24 cellular contexts compared by ENCODE assay signal in genomic region chr11:39724404-39724803, GRCh38.
A peak's percentile ranks its signal among the peaks of the same experiment; 100 is the strongest.
DNase-seq lines count a peak whose midpoint lies in the region; ATAC-seq, FAIRE-seq and TF ChIP-seq lines count a peak whose summit lies in the region.
"Had no signal": no experiment of that assay in that cellular context is flagged by ENCODE, and none has a peak within 500 bp of the region (broad histone marks: within the 10 kb centered on the region; RNA-seq: fewer than 3 reads in every experiment).

No MANE protein-coding gene starts in this region.

- TF ChIP-seq EP300 in H1 (IDR thresholded peaks at IDR 0.05; ENCODE audit: borderline replicate concordance in 1 of 2, low read depth in 2 of 2, low read length in 2 of 2) = no peak

- no peak overlapping the region for H2AK5ac ChIP-seq in H1 (ENCODE audit: low read depth, low read length)

- H3K9ac ChIP-seq in OCI-LY3 (ENCODE audit: low read length) = no peak overlapping the region
- no peak overlapping the region for H3K9ac ChIP-seq in H1 (replicated peaks in 1 of 4; ENCODE audit: extremely low read depth in 1 of 4, low read depth in 3 of 4, low read length in 3 of 4)

- H3K4me3 ChIP-seq in OCI-LY3 (ENCODE audit: low read length) = no peak overlapping the region
- no peak overlapping the region for H3K4me3 ChIP-seq in H1 (ENCODE audit: extremely low read depth in 1 of 4, insufficient read depth in 2 of 4, low read depth in 3 of 4, low read length in 4 of 4)
- H3K4me3 ChIP-seq: coronary artery, hepatocyte, ovary, thoracic aorta had no signal

- H3K79me2 ChIP-seq in OCI-LY3 (ENCODE audit: low read length) (no peaks in the 10 kb centered on the region), H1 (ENCODE audit: control insufficient read depth in 1 of 2, insufficient read depth in 2 of 2, low read length in 2 of 2) (no peaks in the 10 kb centered on the region)
- H3K79me2 ChIP-seq: hepatocyte had no signal

- H3K36me3 ChIP-seq in OCI-LY3 (replicated peaks; ENCODE audit: low read depth, low read length) = no peaks in the 10 kb centered on the region
- H3K36me3 ChIP-seq in H1 (ENCODE audit: control insufficient read depth in 2 of 4, insufficient read depth in 4 of 4, low read length in 3 of 4) = no peaks in the 10 kb centered on the region
- H3K36me3 ChIP-seq: ovary, thoracic aorta had no signal

- FAIRE-seq in H1 (lab: Jason Lieb, UNC) = no peak
- FAIRE-seq: endometrium, islet of Langerhans had no signal

- no peak overlapping the region for H2BK5ac ChIP-seq in H1 (ENCODE audit: low read depth, low read length)

- DNase-seq in H1 (ENCODE audit: low read depth in 1 of 2, low spot score in 2 of 2) (no peak), activated gamma-delta T cell (lab: John Stamatoyannopoulos, UW) (no peak)
- DNase-seq: activated CD8-positive, alpha-beta memory T cell treated with anti-CD3 and anti-CD28 coated beads, Interleukin-2, amount 10 ng/mL, durations not matched to agents 7 days and 5 days; activated naive CD8-positive, alpha-beta T cell treated with anti-CD3 and anti-CD28 coated beads, Interleukin-2, amount 50 U/mL, for 24 hours; CD4-positive, alpha-beta T cell; HFFc6; naive B cell; NCI-H2029 treated with DMSO at 0.1 percent for 48 hours; NCI-H446 treated with DMSO at 0.1 percent for 48 hours; ovary; T1000 had no signal

- H3K4me1 ChIP-seq in OCI-LY3 (ENCODE audit: low read length) (no peaks in the 10 kb centered on the region), H1 (replicated peaks in 1 of 4; ENCODE audit: control insufficient read depth in 3 of 4, insufficient read depth in 4 of 4, low read length in 3 of 4) (no peaks in the 10 kb centered on the region; a peak in 1 of 7 replicates)

- no peak overlapping the region for H3K18ac ChIP-seq in H1 (ENCODE audit: extremely low read depth, low read length)

- no peak overlapping the region for H4K5ac ChIP-seq in H1 (ENCODE audit: insufficient read length, low read depth, low read length)

- TF ChIP-seq CTCF in 22Rv1 (IDR thresholded peaks at IDR 0.05) = peak; percentile 61
- 0 out of 3 replicates have a peak, but pooled peaks have one; percentile 22 for TF ChIP-seq CTCF in GM12872 (IDR thresholded peaks at IDR 0.05; ENCODE audit: insufficient read depth, low read depth, low read length)
- peak; percentile 41 for TF ChIP-seq CTCF in OCI-LY3 (IDR thresholded peaks at IDR 0.05; ENCODE audit: low read depth, low read length)
- TF ChIP-seq CTCF in H1 (IDR thresholded peaks at IDR 0.05; ENCODE audit: control extremely low read depth in 1 of 3, insufficient read depth in 1 of 3, low read depth in 1 of 3, low read length in 3 of 3) = peak in 2 of 3 experiments; percentile 4 to 41; a peak in 1 of 4 replicates

- H2AFZ ChIP-seq in OCI-LY3 (ENCODE audit: low read depth, low read length) (no peak overlapping the region), H1 (ENCODE audit: low read length) (no peak overlapping the region)
- H2AFZ ChIP-seq: hepatocyte had no signal

- no peak for TF ChIP-seq POLR2A in H1 (IDR thresholded peaks at IDR 0.05; ENCODE audit: control extremely low read depth in 1 of 2, low read depth in 2 of 2, low read length in 2 of 2)

- no peak overlapping the region for H2BK20ac ChIP-seq in H1 (ENCODE audit: low read length)

- no peak overlapping the region for H3K23ac ChIP-seq in H1 (ENCODE audit: insufficient read length)

- POLR2A ChIA-PET in H1 (lab: Charles Lee; ENCODE audit: partially characterized antibody) = no interaction called here

- no peak overlapping the region for H3K4me2 ChIP-seq in OCI-LY3 (ENCODE audit: low read length)
- no peak overlapping the region for H3K4me2 ChIP-seq in H1 (ENCODE audit: insufficient read depth in 1 of 2, low read depth in 2 of 2, low read length in 2 of 2)
- H3K4me2 ChIP-seq: hepatocyte had no signal

- no peak overlapping the region for H4K8ac ChIP-seq in H1 (ENCODE audit: extremely low read depth, insufficient read depth, low read length)

- no peak overlapping the region for H3K27ac ChIP-seq in 22Rv1
- no peak overlapping the region for H3K27ac ChIP-seq in OCI-LY3 (ENCODE audit: low read length)
- no peak overlapping the region for H3K27ac ChIP-seq in H1 (ENCODE audit: low read depth, low read length)
- H3K27ac ChIP-seq: coronary artery, hepatocyte, ovary, thoracic aorta had no signal

- no peaks in the 10 kb centered on the region for H3K27me3 ChIP-seq in OCI-LY3 (ENCODE audit: low read depth, low read length)
- no peaks in the 10 kb centered on the region for H3K27me3 ChIP-seq in H1 (replicated peaks in 1 of 4; ENCODE audit: control insufficient read depth in 3 of 4, extremely low read depth in 1 of 4, insufficient read depth in 3 of 4, low read length in 3 of 4)
- H3K27me3 ChIP-seq: hepatocyte, ovary had no signal

- H3K23me2 ChIP-seq in H1 (ENCODE audit: low read depth, low read length) = no peaks in the 10 kb centered on the region

- no peak overlapping the region for H4K91ac ChIP-seq in H1 (replicated peaks; ENCODE audit: insufficient read length, low read length)

- TF ChIP-seq RAD21 in H1 (IDR thresholded peaks at IDR 0.05 in 1 of 2, conservative IDR thresholded peaks at IDR 0.05 in 1 of 2; ENCODE audit: low read depth in 2 of 2, low read length in 2 of 2) = peak; percentile 18 to 33; a peak in 3 of 4 replicates

- no peaks in the 10 kb centered on the region for H3K79me1 ChIP-seq in H1 (ENCODE audit: low read depth, low read length)

- no peak overlapping the region for H3K56ac ChIP-seq in H1 (replicated peaks; ENCODE audit: insufficient read length, low read depth, low read length)

- H4K20me1 ChIP-seq in OCI-LY3 (ENCODE audit: insufficient read depth, low read length) (no peaks in the 10 kb centered on the region), H1 (replicated peaks in 1 of 2; ENCODE audit: control insufficient read depth in 1 of 2, insufficient read depth in 2 of 2, low read length in 2 of 2) (no peaks in the 10 kb centered on the region)

- no peak overlapping the region for H3K14ac ChIP-seq in H1 (ENCODE audit: insufficient read length)

- H2BK15ac ChIP-seq in H1 (ENCODE audit: low read length) = no peak overlapping the region

- H2BK120ac ChIP-seq in H1 (replicated peaks; ENCODE audit: low read depth, low read length) = no peak overlapping the region

- H3K9me3 ChIP-seq in OCI-LY3 (ENCODE audit: insufficient read depth, low read length) = no peaks in the 10 kb centered on the region
- H3K9me3 ChIP-seq in H1 (ENCODE audit: insufficient read depth in 2 of 2, low read depth in 1 of 2, low read length in 1 of 2) = no peaks in the 10 kb centered on the region
- H3K9me3 ChIP-seq: ovary, thoracic aorta had no signal

- H3K4ac ChIP-seq in H1 (replicated peaks; ENCODE audit: insufficient read length, low read depth, low read length) = no peak overlapping the region

- CTCF ChIA-PET in H1 (lab: Charles Lee; ENCODE audit: partially characterized antibody) = interaction anchor here (0.9 to 2.2 kb wide), 8 partner anchors 12 to 400 kb away, joined by 3 to 7 read pairs (median 4); no protein-coding TSS in a partner anchor

- ATAC-seq in GM18511 (IDR thresholded peaks at IDR 0.05; ENCODE audit: unreplicated experiment) = no peak
- no peak for ATAC-seq in GM19395 (IDR thresholded peaks at IDR 0.05; ENCODE audit: unreplicated experiment)
- no peak for ATAC-seq in GM21619 (IDR thresholded peaks at IDR 0.05; ENCODE audit: unreplicated experiment)
- ATAC-seq: activated CD8-positive, alpha-beta memory T cell treated with anti-CD3 and anti-CD28 coated beads, Interleukin-2, amount 10 ng/mL, durations not matched to agents 7 days and 5 days; activated naive CD8-positive, alpha-beta T cell treated with anti-CD3 and anti-CD28 coated beads, Interleukin-2, amount 50 U/mL, for 24 hours; sciatic nerve; stimulated activated memory B cell treated with anti-CD40 and anti-IgM and Interleukin-4, amounts not matched to agents 10 μg/mL and 1 μg/mL and 100 μg/mL, for 72 hours had no signal

- no peak overlapping the region for H2BK12ac ChIP-seq in H1 (ENCODE audit: low read depth, low read length)

- 83% methylated on average over 4 of the region's 4 CpGs; no CpG with 5 or more reads in 1 of the 2 experiments for whole genome bisulfite sequencing in H1 (ENCODE audit: extremely low coverage in 1 of 2, insufficient coverage in 1 of 2, insufficient read length in 1 of 2, insufficient replicate concordance in 2 of 2, low coverage in 1 of 2, low lambda C conversion rate in 2 of 2, missing lambda C conversion rate in 1 of 2), 2 experiments

TF ChIP-seq in H1, 55 proteins besides CTCF, POLR2A, EP300 and RAD21 (continues in another document):
- TF ChIP-seq TAF7 (optimal IDR thresholded peaks at IDR 0.05; ENCODE audit: borderline replicate concordance, low read depth, low read length) = no peak
